1 cellular context compared by ENCODE assay signal in the genomic region with DNA sequence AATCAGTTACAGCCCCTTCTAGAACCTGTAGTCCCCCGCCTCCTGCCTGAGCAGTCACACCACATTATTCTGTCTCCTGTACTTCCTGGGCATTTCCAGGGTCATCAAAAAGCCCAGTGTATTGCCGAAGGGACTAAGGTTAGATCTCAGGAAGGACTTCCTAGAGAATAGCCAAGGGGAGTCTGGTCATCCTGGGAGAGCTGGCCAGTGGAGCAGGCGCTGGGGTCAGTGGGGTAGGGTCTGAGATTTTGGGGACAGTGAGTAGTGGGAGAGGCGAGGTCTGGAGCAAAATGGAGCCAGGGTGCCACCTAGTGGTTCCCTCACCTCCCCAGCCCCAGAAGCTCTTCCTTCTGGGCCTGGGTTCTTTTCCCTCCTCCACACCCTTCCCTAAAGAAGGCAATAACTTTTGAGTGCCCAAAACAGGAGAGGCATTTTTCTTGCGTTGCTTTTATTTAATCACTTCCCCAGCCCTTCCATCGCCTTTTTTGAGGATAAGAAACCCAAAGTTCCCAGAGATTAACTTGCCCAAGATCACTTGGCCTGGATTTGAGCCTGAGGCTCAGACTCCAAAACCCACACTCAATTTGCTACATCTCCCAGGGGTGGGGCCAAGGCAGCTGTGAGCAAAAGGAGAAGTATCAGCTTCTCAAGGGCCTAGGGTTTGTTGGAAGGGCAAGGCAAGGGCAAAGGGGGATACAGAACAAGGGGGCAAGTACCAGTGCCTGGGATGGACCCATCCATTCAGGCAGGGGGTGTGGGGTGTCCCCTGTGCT.
A peak's percentile ranks its signal among the peaks of the same experiment; 100 is the strongest.
TF ChIP-seq lines count a peak whose summit lies in the region.

No MANE protein-coding gene starts in this region.

TF ChIP-seq in HepG2, 621 proteins besides CTCF, POLR2A, EP300 and RAD21 (continued from another document):
- TF ChIP-seq, protein P1, sequence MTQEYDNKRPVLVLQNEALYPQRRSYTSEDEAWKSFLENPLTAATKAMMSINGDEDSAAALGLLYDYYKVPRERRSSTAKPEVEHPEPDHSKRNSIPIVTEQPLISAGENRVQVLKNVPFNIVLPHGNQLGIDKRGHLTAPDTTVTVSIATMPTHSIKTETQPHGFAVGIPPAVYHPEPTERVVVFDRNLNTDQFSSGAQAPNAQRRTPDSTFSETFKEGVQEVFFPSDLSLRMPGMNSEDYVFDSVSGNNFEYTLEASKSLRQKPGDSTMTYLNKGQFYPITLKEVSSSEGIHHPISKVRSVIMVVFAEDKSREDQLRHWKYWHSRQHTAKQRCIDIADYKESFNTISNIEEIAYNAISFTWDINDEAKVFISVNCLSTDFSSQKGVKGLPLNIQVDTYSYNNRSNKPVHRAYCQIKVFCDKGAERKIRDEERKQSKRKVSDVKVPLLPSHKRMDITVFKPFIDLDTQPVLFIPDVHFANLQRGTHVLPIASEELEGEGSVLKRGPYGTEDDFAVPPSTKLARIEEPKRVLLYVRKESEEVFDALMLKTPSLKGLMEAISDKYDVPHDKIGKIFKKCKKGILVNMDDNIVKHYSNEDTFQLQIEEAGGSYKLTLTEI (CRISPR knock-in tag; conservative IDR thresholded peaks at IDR 0.05): no peak
- TF ChIP-seq IRX3 (CRISPR knock-in tag; IDR thresholded peaks at IDR 0.05; ENCODE audit: borderline replicate concordance, low read depth): no peak
- TF ChIP-seq SMC3 (IDR thresholded peaks at IDR 0.05; ENCODE audit: low read length): peak; percentile 71
- TF ChIP-seq SIN3B (IDR thresholded peaks at IDR 0.05; ENCODE audit: low read length): no peak
- no peak for TF ChIP-seq ZFP1 (CRISPR knock-in tag; IDR thresholded peaks at IDR 0.05)
- TF ChIP-seq, protein P2, sequence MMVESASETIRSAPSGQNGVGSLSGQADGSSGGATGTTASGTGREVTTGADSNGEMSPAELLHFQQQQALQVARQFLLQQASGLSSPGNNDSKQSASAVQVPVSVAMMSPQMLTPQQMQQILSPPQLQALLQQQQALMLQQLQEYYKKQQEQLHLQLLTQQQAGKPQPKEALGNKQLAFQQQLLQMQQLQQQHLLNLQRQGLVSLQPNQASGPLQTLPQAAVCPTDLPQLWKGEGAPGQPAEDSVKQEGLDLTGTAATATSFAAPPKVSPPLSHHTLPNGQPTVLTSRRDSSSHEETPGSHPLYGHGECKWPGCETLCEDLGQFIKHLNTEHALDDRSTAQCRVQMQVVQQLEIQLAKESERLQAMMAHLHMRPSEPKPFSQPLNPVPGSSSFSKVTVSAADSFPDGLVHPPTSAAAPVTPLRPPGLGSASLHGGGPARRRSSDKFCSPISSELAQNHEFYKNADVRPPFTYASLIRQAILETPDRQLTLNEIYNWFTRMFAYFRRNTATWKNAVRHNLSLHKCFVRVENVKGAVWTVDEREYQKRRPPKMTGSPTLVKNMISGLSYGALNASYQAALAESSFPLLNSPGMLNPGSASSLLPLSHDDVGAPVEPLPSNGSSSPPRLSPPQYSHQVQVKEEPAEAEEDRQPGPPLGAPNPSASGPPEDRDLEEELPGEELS (CRISPR knock-in tag; IDR thresholded peaks at IDR 0.05): no peak
TF ChIP-seq in HepG2: peak in this region for 15.
